ENCODE assay signal across 9 cellular contexts in the genomic region with DNA sequence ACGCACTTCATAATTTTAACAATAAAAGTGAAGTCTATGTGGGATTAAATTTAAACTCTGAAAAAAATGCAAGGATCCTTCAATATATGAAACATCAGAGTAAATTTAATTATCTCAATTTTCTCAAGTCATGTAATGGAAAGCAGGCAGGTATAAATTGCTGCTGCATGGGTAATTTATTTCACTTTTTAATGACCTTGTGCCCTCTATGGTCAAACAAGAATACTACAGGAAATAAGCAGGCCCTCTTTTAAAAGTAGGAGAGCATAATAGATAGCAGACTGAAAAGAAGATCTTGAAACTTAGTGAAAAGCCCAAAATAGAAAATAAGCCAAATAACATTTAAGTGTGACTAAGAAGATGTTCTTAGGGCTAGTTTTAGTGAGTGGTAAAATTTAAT. TPM values are rescaled to one million over a fixed set of nuclear protein-coding genes. Genes with fewer than 3 reads are reported as not detected.
DNase-seq lines count a peak whose midpoint lies in the region; ATAC-seq and TF ChIP-seq lines count a peak whose summit lies in the region.
"Had no signal": no experiment of that assay in that cellular context is flagged by ENCODE, and none has a peak within 500 bp of the region (broad histone marks: within the 10 kb centered on the region; RNA-seq: fewer than 3 reads in every experiment).

No MANE protein-coding gene starts in this region.

- ATAC-seq in GM21723 (IDR thresholded peaks at IDR 0.05; ENCODE audit: unreplicated experiment) (peak; percentile 54), HG03469 (IDR thresholded peaks at IDR 0.05; ENCODE audit: unreplicated experiment) (no peak)

- H3K9me3 ChIP-seq in PC-9 (ENCODE audit: insufficient read depth, low read depth), result no peaks in the 10 kb centered on the region

- H3K27me3 ChIP-seq in PC-9 (ENCODE audit: insufficient read depth, low read depth), result no peaks in the 10 kb centered on the region

- H2AFZ ChIP-seq in PC-9, result no peak overlapping the region

- H3K79me2 ChIP-seq in PC-9 (ENCODE audit: low read depth), result no peaks in the 10 kb centered on the region

- H3K4me2 ChIP-seq in PC-9, result no peak overlapping the region

- POLR2A ChIA-PET in PC-9 (lab: Charles Lee; ENCODE audit: unreplicated experiment), result no interaction called here

- H3K9me2 ChIP-seq in PC-9 (ENCODE audit: insufficient read depth), result no peaks in the 10 kb centered on the region

- H3K27me3 Mint-ChIP-seq in CD14-positive monocyte (ENCODE audit: low read depth in 3 of 3) (peaks cover 0 to 4% (median 2%) of the 10 kb centered on the region in 3 donors), immature natural killer cell (ENCODE audit: low read depth in 3 of 3) (no peaks in the 10 kb centered on the region)

- DNase-seq in CD14-positive monocyte (ENCODE audit: low spot score), result no peak
- DNase-seq in PC-9, result no peak
- peak in 2 of 3 donors; percentile 17 to 27 for DNase-seq in immature natural killer cell
- no peak for DNase-seq in activated CD4-positive, alpha-beta T cell treated with anti-CD3 and anti-CD28 coated beads for 48 hours
- DNase-seq in NK-92 (lab: John Stamatoyannopoulos, UW; ENCODE audit: unreplicated experiment), result no peak
- DNase-seq in caudate nucleus (lab: John Stamatoyannopoulos, UW), result no peak

- H3K27ac ChIP-seq in PC-9, result no peak overlapping the region
- no peak overlapping the region for H3K27ac ChIP-seq in caudate nucleus (ENCODE audit: low read depth, low read length)

- H3F3A ChIP-seq in PC-9 (ENCODE audit: insufficient read depth, low read depth), result no peaks in the 10 kb centered on the region

- intact Hi-C loops in CD14-positive monocyte (cut with micrococcal nuclease) (loop anchor here in 1 of 2 donors (10.0 kb wide), 1 partner anchor 214 kb away; no protein-coding TSS in a partner anchor), PC-9 (cut with micrococcal nuclease; ENCODE audit: unreplicated experiment) (loop anchor here (1.0 to 10.0 kb wide), 2 partner anchors 114 to 212 kb away; no protein-coding TSS in a partner anchor)

- H3K36me3 ChIP-seq in PC-9 (ENCODE audit: low read depth), result no peaks in the 10 kb centered on the region

- no TSS peak for BruUV-seq in PC-9 (replicated peaks; lab: Mats Ljungman, UMichigan)

- TF ChIP-seq CTCF in CD14-positive monocyte (IDR thresholded peaks at IDR 0.05) (peak; percentile 69), PC-9 (conservative IDR thresholded peaks at IDR 0.05) (peak; percentile 69)

- H3K4me3 Mint-ChIP-seq in CD14-positive monocyte (no peak overlapping the region), immature natural killer cell (no peak overlapping the region)
- H3K4me3 Mint-ChIP-seq: brain had no signal

- no peaks in the 10 kb centered on the region for H4K20me1 ChIP-seq in PC-9 (ENCODE audit: insufficient read depth)

- peak overlapping the region in 1 of 7 donors; percentile 6 for H3K27ac Mint-ChIP-seq in CD14-positive monocyte
- no peak overlapping the region for H3K27ac Mint-ChIP-seq in immature natural killer cell
- H3K27ac Mint-ChIP-seq: brain had no signal

- H3K9me3 Mint-ChIP-seq in CD14-positive monocyte (peaks cover 0 to 5% (median 0%) of the 10 kb centered on the region in 7 donors), immature natural killer cell (no peaks in the 10 kb centered on the region)
- H3K9me3 Mint-ChIP-seq: brain had no signal

- H3K4me1 Mint-ChIP-seq in CD14-positive monocyte, result peaks cover 26% of the 10 kb centered on the region
- no peaks in the 10 kb centered on the region for H3K4me1 Mint-ChIP-seq in immature natural killer cell
- H3K4me1 Mint-ChIP-seq: brain had no signal

- CTCF ChIA-PET in PC-9 (lab: Charles Lee), result no interaction called here

- H3K4me3 ChIP-seq in PC-9, result no peak overlapping the region

- no peaks in the 10 kb centered on the region for H3K36me3 Mint-ChIP-seq in CD14-positive monocyte
- H3K36me3 Mint-ChIP-seq in immature natural killer cell, result no peaks in the 10 kb centered on the region

- no peaks in the 10 kb centered on the region for H3K4me1 ChIP-seq in PC-9 (replicated peaks; ENCODE audit: insufficient read depth)

RNA-seq across cellular contexts. Expression of a gene that starts 22.9 kb away (rescaled TPM):
- polyA plus RNA-seq in CD14-positive monocyte, result 10 to 100 TPM; 47.6 to 55.7 TPM
- total RNA-seq in PC-9 (2021), result 25.2 and 36.7 TPM in 2 replicates
- polyA plus RNA-seq in immature natural killer cell, result 100 to 1,000 TPM in 1 of 3 donors, 10 to 100 TPM in 2; 91.5 to 159 (median 99.2) TPM

RNA-seq across cellular contexts. Expression of a gene that starts 47.5 kb away (rescaled TPM):
- polyA plus RNA-seq in CD14-positive monocyte, result 10 to 100 TPM; 11.8 to 16.5 TPM
- 30.0 and 38.7 TPM in 2 replicates for total RNA-seq in PC-9 (2021)
- polyA plus RNA-seq in immature natural killer cell, result 10 to 100 TPM; 17.3 to 43.3 (median 28.0) TPM

Comparison
In these comparisons a context has a peak if more than half of its experiments do, and no peak if none do; other contexts are left out.
1. DNase-seq: peak in immature natural killer cell (2 of 3); none in CD14-positive monocyte (single experiment), PC-9 (0 of 2), activated CD4-positive, alpha-beta T cell treated with anti-CD3 and anti-CD28 coated beads for 48 hours (single experiment), NK-92 (single experiment) and caudate nucleus (0 of 61).